In the genomic region with DNA sequence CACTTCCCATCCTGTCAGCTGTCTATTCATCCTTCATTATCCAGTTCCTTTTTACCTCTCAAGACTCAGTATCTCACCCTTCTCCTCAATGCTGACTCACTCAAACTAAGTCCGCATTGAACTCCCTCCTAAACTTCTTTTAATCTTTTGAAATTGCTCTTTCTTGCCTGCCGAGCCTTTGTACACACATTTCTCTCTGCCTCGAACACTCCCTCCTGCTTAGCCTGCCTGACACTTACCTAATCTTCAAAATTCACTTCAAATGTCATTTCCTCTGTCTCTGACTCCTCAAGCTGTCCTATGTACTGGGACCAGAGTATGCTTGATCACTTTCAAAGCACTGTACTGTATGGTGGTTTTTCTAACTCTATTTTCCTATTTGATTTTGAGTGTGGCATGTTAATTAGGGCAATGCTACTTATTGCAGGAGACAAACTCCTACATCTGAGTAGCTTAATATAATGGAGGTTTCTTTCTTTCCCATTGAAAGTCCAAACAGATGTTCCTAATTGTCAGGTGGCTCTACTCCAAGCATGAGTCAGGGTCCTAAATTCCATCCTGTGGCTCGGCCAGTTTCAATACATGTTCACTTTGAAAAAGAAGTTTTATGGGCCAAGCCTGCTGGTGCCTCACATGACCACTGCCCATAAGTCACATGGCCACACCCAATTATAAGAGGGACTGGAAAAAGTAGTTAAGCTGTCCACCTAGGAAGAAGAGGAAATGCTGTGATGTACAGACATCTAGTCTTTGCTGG, we compare ENCODE assay signal across 11 cellular contexts.
DNase-seq lines count a peak whose midpoint lies in the region; ATAC-seq, FAIRE-seq and TF ChIP-seq lines count a peak whose summit lies in the region.
"Had no signal": no experiment of that assay in that cellular context is flagged by ENCODE, and none has a peak within 500 bp of the region (broad histone marks: within the 10 kb centered on the region; RNA-seq: fewer than 3 reads in every experiment).

No MANE protein-coding gene starts in this region.

- H3K27ac ChIP-seq in left ventricle myocardium inferior (replicated peaks), result peak overlapping the region; percentile 67
- H3K27ac ChIP-seq in small intestine (ENCODE audit: low read depth in 1 of 2, low read length in 1 of 2), result peak overlapping the region in 1 of 2 donors; percentile 75

- DNase-seq in GM03348 (ENCODE audit: low spot score), result peak; percentile 75
- no peak for DNase-seq in left ventricle myocardium inferior
- DNase-seq in small intestine, result peak; percentile 4
- no peak for DNase-seq in NCI-H748 treated with DMSO at 0.1 percent for 48 hours (lab: John Stamatoyannopoulos, UW)
- no peak for DNase-seq in activated CD4-positive, alpha-beta memory T cell treated with anti-CD3 and anti-CD28 coated beads, Interleukin-2, amount 10 ng/mL, durations not matched to agents 7 days and 5 days
- DNase-seq in hippocampal formation (lab: John Stamatoyannopoulos, UW), result no peak
- DNase-seq: activated T-cell treated with anti-CD3 and anti-CD28 coated beads, Interleukin-2, amount 50 U/mL, for 48 hours had no signal

- peak; percentile 7 for FAIRE-seq in TTC549 (lab: Jason Lieb, UNC)
- no peak for FAIRE-seq in small intestine (lab: Jason Lieb, UNC)
- FAIRE-seq: H1 had no signal

- peaks cover 7% of the 10 kb centered on the region for H3K27me3 Mint-ChIP-seq in activated CD4-positive, alpha-beta memory T cell treated with anti-CD3 and anti-CD28 coated beads, Interleukin-2, amount 10 ng/mL, durations not matched to agents 7 days and 5 days

- WGBS in small intestine, 3 donors, result 4 to 38% (median 35%) methylated on average over 4 of the region's 4 CpGs

- no peaks in the 10 kb centered on the region for H3K9me3 Mint-ChIP-seq in activated CD4-positive, alpha-beta memory T cell treated with anti-CD3 and anti-CD28 coated beads, Interleukin-2, amount 10 ng/mL, durations not matched to agents 7 days and 5 days

- TF ChIP-seq CTCF in left ventricle myocardium inferior (IDR thresholded peaks at IDR 0.05; ENCODE audit: borderline replicate concordance), result no peak

- H3K27ac Mint-ChIP-seq in activated CD4-positive, alpha-beta memory T cell treated with anti-CD3 and anti-CD28 coated beads, Interleukin-2, amount 10 ng/mL, durations not matched to agents 7 days and 5 days, result no peak overlapping the region

- H3K4me1 ChIP-seq in left ventricle myocardium inferior (peaks cover 19% of the 10 kb centered on the region), small intestine (ENCODE audit: control insufficient read depth in 2 of 2, insufficient read depth in 1 of 2, low read depth in 1 of 2, low read length in 1 of 2) (peaks cover 0 to 5% of the 10 kb centered on the region in 2 donors)

- H3K36me3 ChIP-seq in left ventricle myocardium inferior (no peaks in the 10 kb centered on the region), small intestine (ENCODE audit: control insufficient read depth in 2 of 2, insufficient read depth in 2 of 2, low read length in 2 of 2) (no peaks in the 10 kb centered on the region)
- H3K36me3 ChIP-seq: ovary had no signal

- intact Hi-C loops in left ventricle myocardium inferior (cut with micrococcal nuclease), result loop anchor here (10.0 kb wide), 1 partner anchor 108 kb away; no protein-coding TSS in a partner anchor

- no peaks in the 10 kb centered on the region for H3K4me1 Mint-ChIP-seq in activated CD4-positive, alpha-beta memory T cell treated with anti-CD3 and anti-CD28 coated beads, Interleukin-2, amount 10 ng/mL, durations not matched to agents 7 days and 5 days

- H3K27me3 ChIP-seq in left ventricle myocardium inferior (ENCODE audit: low read depth) (no peaks in the 10 kb centered on the region), small intestine (ENCODE audit: control insufficient read depth in 2 of 2, insufficient read depth in 2 of 2, low read length in 2 of 2) (no peaks in the 10 kb centered on the region)
- H3K27me3 ChIP-seq: ovary had no signal

- H3K4me3 ChIP-seq in left ventricle myocardium inferior (no peak overlapping the region), small intestine (ENCODE audit: low read depth in 1 of 2, low read length in 2 of 2) (no peak overlapping the region)
- H3K4me3 ChIP-seq: ovary had no signal

- H3K9me3 ChIP-seq in left ventricle myocardium inferior (replicated peaks) (no peaks in the 10 kb centered on the region), small intestine (ENCODE audit: control insufficient read depth, low read depth) (no peaks in the 10 kb centered on the region)
- H3K9me3 ChIP-seq: ovary had no signal

- no peaks in the 10 kb centered on the region for H3K36me3 Mint-ChIP-seq in activated CD4-positive, alpha-beta memory T cell treated with anti-CD3 and anti-CD28 coated beads, Interleukin-2, amount 10 ng/mL, durations not matched to agents 7 days and 5 days (ENCODE audit: low read depth)

- H3K4me3 Mint-ChIP-seq in activated CD4-positive, alpha-beta memory T cell treated with anti-CD3 and anti-CD28 coated beads, Interleukin-2, amount 10 ng/mL, durations not matched to agents 7 days and 5 days, result no peak overlapping the region

- no peak for ATAC-seq in HG02642 (IDR thresholded peaks at IDR 0.05; ENCODE audit: poor library complexity, unreplicated experiment)

- CTCF ChIA-PET in activated CD4-positive, alpha-beta memory T cell treated with anti-CD3 and anti-CD28 coated beads, Interleukin-2, amount 10 ng/mL, durations not matched to agents 7 days and 5 days (lab: Charles Lee), result interaction anchor here (1.1 kb wide), 1 partner anchor 172 kb away, joined by 3 read pairs; no protein-coding TSS in a partner anchor

- POLR2A ChIA-PET in activated CD4-positive, alpha-beta memory T cell treated with anti-CD3 and anti-CD28 coated beads, Interleukin-2, amount 10 ng/mL, durations not matched to agents 7 days and 5 days (lab: Charles Lee), result no interaction called here

Comparison
In these comparisons a context has a peak if more than half of its experiments do, and no peak if none do; other contexts are left out.
1. DNase-seq: peak in GM03348 (single experiment) and small intestine (single experiment); none in left ventricle myocardium inferior (single experiment), NCI-H748 treated with DMSO at 0.1 percent for 48 hours (single experiment), activated CD4-positive, alpha-beta memory T cell treated with anti-CD3 and anti-CD28 coated beads, Interleukin-2, amount 10 ng/mL, durations not matched to agents 7 days and 5 days (single experiment) and hippocampal formation (0 of 2).